1 cellular context compared by ENCODE assay signal in the genomic region with DNA sequence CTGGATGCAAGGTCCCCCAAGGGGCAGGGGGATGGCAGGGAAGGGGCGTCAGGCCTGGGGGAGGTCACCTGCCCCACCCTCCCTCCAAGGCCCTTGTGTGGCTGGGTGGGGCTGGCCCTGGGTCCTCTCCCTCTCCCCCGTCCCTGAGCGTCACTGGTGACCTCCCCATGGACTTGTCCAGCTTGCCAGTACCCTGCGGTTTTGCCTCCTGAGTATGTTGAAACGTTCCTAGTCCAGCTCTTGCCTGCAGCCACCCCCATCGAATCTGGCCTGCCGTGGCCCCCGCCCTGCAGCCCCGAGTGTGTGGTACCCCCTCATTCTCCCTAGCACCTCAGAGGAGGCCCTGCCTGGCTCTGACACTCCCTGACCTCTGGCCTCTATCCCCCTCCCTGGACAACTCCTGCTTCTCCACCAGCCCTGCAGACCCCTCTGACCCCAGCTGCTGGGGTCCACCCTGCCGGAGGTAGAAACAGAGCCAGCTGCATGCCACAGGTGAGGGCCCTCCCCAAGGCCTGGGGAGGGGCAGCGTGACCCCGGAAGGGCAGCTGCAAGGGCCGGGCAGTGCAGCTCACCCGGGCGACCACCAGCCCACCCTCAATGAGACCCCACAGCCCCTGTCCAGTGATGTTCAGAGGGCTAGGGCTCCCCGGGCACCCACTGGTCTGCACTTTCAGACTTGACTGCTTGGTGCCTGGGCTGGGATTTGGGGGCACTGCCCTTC.
TF ChIP-seq lines count a peak whose summit lies in the region.

No MANE protein-coding gene starts in this region.

TF ChIP-seq in WTC11, 78 proteins besides CTCF, POLR2A, EP300 and RAD21 (continued from another document):
- TF ChIP-seq, protein P1, sequence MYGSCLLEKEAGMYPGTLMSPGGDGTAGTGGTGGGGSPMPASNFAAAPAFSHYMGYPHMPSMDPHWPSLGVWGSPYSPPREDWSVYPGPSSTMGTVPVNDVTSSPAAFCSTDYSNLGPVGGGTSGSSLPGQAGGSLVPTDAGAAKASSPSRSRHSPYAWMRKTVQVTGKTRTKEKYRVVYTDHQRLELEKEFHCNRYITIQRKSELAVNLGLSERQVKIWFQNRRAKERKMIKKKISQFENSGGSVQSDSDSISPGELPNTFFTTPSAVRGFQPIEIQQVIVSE (CRISPR knock-in tag; IDR thresholded peaks at IDR 0.05; ENCODE audit: borderline replicate concordance): no peak
- TF ChIP-seq, protein P2, sequence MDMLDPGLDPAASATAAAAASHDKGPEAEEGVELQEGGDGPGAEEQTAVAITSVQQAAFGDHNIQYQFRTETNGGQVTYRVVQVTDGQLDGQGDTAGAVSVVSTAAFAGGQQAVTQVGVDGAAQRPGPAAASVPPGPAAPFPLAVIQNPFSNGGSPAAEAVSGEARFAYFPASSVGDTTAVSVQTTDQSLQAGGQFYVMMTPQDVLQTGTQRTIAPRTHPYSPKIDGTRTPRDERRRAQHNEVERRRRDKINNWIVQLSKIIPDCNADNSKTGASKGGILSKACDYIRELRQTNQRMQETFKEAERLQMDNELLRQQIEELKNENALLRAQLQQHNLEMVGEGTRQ (CRISPR knock-in tag; IDR thresholded peaks at IDR 0.05): no peak
- TF ChIP-seq NFYB (CRISPR knock-in tag; conservative IDR thresholded peaks at IDR 0.05; ENCODE audit: low read depth): no peak
